In genomic region chr17:83007504-83008475, GRCh38 we compare ENCODE assay signal across 17 cellular contexts.
DNase-seq lines count a peak whose midpoint lies in the region; ATAC-seq, FAIRE-seq and TF ChIP-seq lines count a peak whose summit lies in the region.
"Had no signal": no experiment of that assay in that cellular context is flagged by ENCODE, and none has a peak within 500 bp of the region (broad histone marks: within the 10 kb centered on the region; RNA-seq: fewer than 3 reads in every experiment).

No MANE protein-coding gene starts in this region.

- no peak overlapping the region for H3K4me2 ChIP-seq in astrocyte (ENCODE audit: low read length)

- no peaks in the 10 kb centered on the region for H3K36me3 ChIP-seq in astrocyte (ENCODE audit: insufficient read depth, low read length)
- no peaks in the 10 kb centered on the region for H3K36me3 ChIP-seq in CD8-positive, alpha-beta T cell (ENCODE audit: insufficient read depth, low read length)
- H3K36me3 ChIP-seq: gastrocnemius medialis had no signal

- no peaks in the 10 kb centered on the region for H3K27me3 ChIP-seq in astrocyte (ENCODE audit: insufficient read depth, low read length)
- no peaks in the 10 kb centered on the region for H3K27me3 ChIP-seq in CD8-positive, alpha-beta T cell (ENCODE audit: insufficient read depth, low read length)
- H3K27me3 ChIP-seq: gastrocnemius medialis, SJSA1, spleen had no signal

- no peak overlapping the region for H3K4me3 ChIP-seq in astrocyte (ENCODE audit: insufficient read depth, low read depth, low read length)
- no peak overlapping the region for H3K4me3 ChIP-seq in CD8-positive, alpha-beta T cell (ENCODE audit: low read depth, low read length)
- H3K4me3 ChIP-seq: SJSA1, spleen had no signal

- no peak overlapping the region for H2AFZ ChIP-seq in astrocyte (ENCODE audit: low read depth, low read length)

- H3K9me3 Mint-ChIP-seq in astrocyte (ENCODE audit: unreplicated experiment) = peaks cover 7% of the 10 kb centered on the region
- peaks cover 4% of the 10 kb centered on the region for H3K9me3 Mint-ChIP-seq in nephron
- no peaks in the 10 kb centered on the region for H3K9me3 Mint-ChIP-seq in CD8-positive, alpha-beta T cell
- H3K9me3 Mint-ChIP-seq in MCF 10A (ENCODE audit: unreplicated experiment) = no peaks in the 10 kb centered on the region

- H3K9me3 ChIP-seq in astrocyte (ENCODE audit: insufficient read depth, low read depth, low read length) = no peaks in the 10 kb centered on the region
- H3K9me3 ChIP-seq in CD8-positive, alpha-beta T cell (ENCODE audit: low read length) = no peaks in the 10 kb centered on the region
- H3K9me3 ChIP-seq: gastrocnemius medialis, spleen had no signal

- H3K79me2 ChIP-seq in astrocyte (ENCODE audit: insufficient read depth, low read length) = no peaks in the 10 kb centered on the region

- H3K27ac Mint-ChIP-seq in astrocyte (ENCODE audit: unreplicated experiment) = no peak overlapping the region
- H3K27ac Mint-ChIP-seq in nephron = peak overlapping the region; percentile 35 to 67 (median 38)
- no peak overlapping the region for H3K27ac Mint-ChIP-seq in CD8-positive, alpha-beta T cell
- no peak overlapping the region for H3K27ac Mint-ChIP-seq in MCF 10A (ENCODE audit: low read depth, unreplicated experiment)
- H3K27ac Mint-ChIP-seq: activated CD4-positive, alpha-beta T cell treated with anti-CD3 and anti-CD28 coated beads for 36 hours; B cell had no signal

- H3K4me1 Mint-ChIP-seq in astrocyte (ENCODE audit: low read depth, unreplicated experiment) (peaks cover 13% of the 10 kb centered on the region), nephron (peaks cover 41% of the 10 kb centered on the region), MCF 10A (ENCODE audit: insufficient read depth, unreplicated experiment) (no peaks in the 10 kb centered on the region)
- H3K4me1 Mint-ChIP-seq in CD8-positive, alpha-beta T cell (ENCODE audit: low read depth) = no peaks in the 10 kb centered on the region
- H3K4me1 Mint-ChIP-seq: activated CD4-positive, alpha-beta T cell treated with anti-CD3 and anti-CD28 coated beads for 36 hours; B cell had no signal

- H4K20me1 ChIP-seq in astrocyte (ENCODE audit: insufficient read depth, low read length) = peaks cover 15% of the 10 kb centered on the region

- POLR2A ChIA-PET in CD8-positive, alpha-beta T cell (lab: Charles Lee) = no interaction called here
- POLR2A ChIA-PET in MCF 10A (lab: Yijun Ruan, JAX) = no interaction called here

- H3K4me3 Mint-ChIP-seq in astrocyte (ENCODE audit: unreplicated experiment) = no peak overlapping the region
- peak overlapping the region in 2 of 3 experiments; percentile 29 to 51 for H3K4me3 Mint-ChIP-seq in nephron
- no peak overlapping the region for H3K4me3 Mint-ChIP-seq in CD8-positive, alpha-beta T cell
- H3K4me3 Mint-ChIP-seq in MCF 10A (ENCODE audit: unreplicated experiment) = no peak overlapping the region
- H3K4me3 Mint-ChIP-seq: activated CD4-positive, alpha-beta T cell treated with anti-CD3 and anti-CD28 coated beads for 36 hours; B cell had no signal

- no peak overlapping the region for H3K27ac ChIP-seq in astrocyte (ENCODE audit: low read depth, low read length)
- no peak overlapping the region for H3K27ac ChIP-seq in CD8-positive, alpha-beta T cell (ENCODE audit: low read depth, low read length)
- H3K27ac ChIP-seq: SJSA1, spleen had no signal

- DNase-seq in DMS79 treated with DMSO at 0.1 percent for 48 hours (lab: John Stamatoyannopoulos, UW) (peak; percentile 63), NCI-H1417 (lab: John Stamatoyannopoulos, UW) (peak; percentile 78 to 90 (median 89)), astrocyte (ENCODE audit: low read depth) (peak; percentile 9), NCI-H82 treated with DMSO at 0.1 percent for 48 hours (lab: John Stamatoyannopoulos, UW; ENCODE audit: unreplicated experiment) (no peak), MCF 10A (ENCODE audit: unreplicated experiment) (no peak)
- no peak for DNase-seq in CD8-positive, alpha-beta T cell
- no peak for DNase-seq in effector CD4-positive, alpha-beta T cell
- DNase-seq: activated CD4-positive, alpha-beta T cell treated with anti-CD3 and anti-CD28 coated beads for 36 hours; activated gamma-delta T cell treated with Interleukin-2 at 50 U/mL for 16 hours; anterior cingulate cortex; gastrocnemius medialis; KBM-7; spleen; T-helper 9 cell had no signal

- H3K36me3 Mint-ChIP-seq in astrocyte (ENCODE audit: low read depth, unreplicated experiment) (peaks cover 17% of the 10 kb centered on the region), nephron (ENCODE audit: low read depth) (peaks cover 41% of the 10 kb centered on the region), MCF 10A (ENCODE audit: insufficient read depth, unreplicated experiment) (no peaks in the 10 kb centered on the region)
- peaks cover 20% of the 10 kb centered on the region for H3K36me3 Mint-ChIP-seq in CD8-positive, alpha-beta T cell

- peaks cover 17% of the 10 kb centered on the region for H3K27me3 Mint-ChIP-seq in astrocyte (ENCODE audit: low read depth, unreplicated experiment)
- peaks cover 8% of the 10 kb centered on the region for H3K27me3 Mint-ChIP-seq in nephron (ENCODE audit: low read depth)
- H3K27me3 Mint-ChIP-seq in CD8-positive, alpha-beta T cell (ENCODE audit: low read depth) = no peaks in the 10 kb centered on the region
- H3K27me3 Mint-ChIP-seq in MCF 10A (ENCODE audit: insufficient read depth, unreplicated experiment) = no peaks in the 10 kb centered on the region
- H3K27me3 Mint-ChIP-seq: activated CD4-positive, alpha-beta T cell treated with anti-CD3 and anti-CD28 coated beads for 36 hours; B cell had no signal

- no TSS peak for BruUV-seq in MCF 10A (replicated peaks; lab: Mats Ljungman, UMichigan)

- CTCF ChIA-PET in CD8-positive, alpha-beta T cell (lab: Charles Lee) = no interaction called here
- CTCF ChIA-PET in MCF 10A (lab: Yijun Ruan, JAX) = no interaction called here

- TF ChIP-seq CTCF in astrocyte (IDR thresholded peaks at IDR 0.05; ENCODE audit: insufficient read depth, low read depth, low read length) (no peak), nephron (IDR thresholded peaks at IDR 0.05; ENCODE audit: unreplicated experiment in 3 of 3) (no peak), MCF 10A (IDR thresholded peaks at IDR 0.05; ENCODE audit: unreplicated experiment) (no peak)
- TF ChIP-seq CTCF in CD8-positive, alpha-beta T cell (IDR thresholded peaks at IDR 0.05) = no peak

- ATAC-seq in CD8-positive, alpha-beta T cell = no peak
- ATAC-seq: activated CD4-positive, alpha-beta T cell treated with anti-CD3 and anti-CD28 coated beads for 36 hours had no signal

- no peak overlapping the region for H3K9ac ChIP-seq in astrocyte (ENCODE audit: low read length)

- intact Hi-C loops in CD8-positive, alpha-beta T cell (cut with DNase I, micrococcal nuclease) = no loop called here
- intact Hi-C loops in MCF 10A (cut with micrococcal nuclease) = no loop called here

- no peak for FAIRE-seq in astrocyte (lab: Jason Lieb, UNC)

- H3K4me1 ChIP-seq in astrocyte (ENCODE audit: insufficient read depth, low read length) = peaks cover 10% of the 10 kb centered on the region
- H3K4me1 ChIP-seq in CD8-positive, alpha-beta T cell (ENCODE audit: insufficient read depth, low read length) = no peaks in the 10 kb centered on the region
- H3K4me1 ChIP-seq: gastrocnemius medialis, spleen had no signal

Comparison
In these comparisons a context has a peak if more than half of its experiments do, and no peak if none do; other contexts are left out.
1. DNase-seq: peak in DMS79 treated with DMSO at 0.1 percent for 48 hours (single experiment), NCI-H1417 (3 of 3) and astrocyte (single experiment); none in CD8-positive, alpha-beta T cell (0 of 7), NCI-H82 treated with DMSO at 0.1 percent for 48 hours (single experiment), MCF 10A (single experiment) and effector CD4-positive, alpha-beta T cell (single experiment).
2. H3K27ac Mint-ChIP-seq: peak in nephron (3 of 3); none in astrocyte (single experiment), CD8-positive, alpha-beta T cell (single experiment) and MCF 10A (single experiment).
3. H3K4me3 Mint-ChIP-seq: peak in nephron (2 of 3); none in astrocyte (single experiment), CD8-positive, alpha-beta T cell (single experiment) and MCF 10A (single experiment).